In genomic region chr1:20255666-20256065, GRCh38 we compare ENCODE assay signal across 9 cellular contexts. TPM values are rescaled to one million over a fixed set of nuclear protein-coding genes. Genes with fewer than 3 reads are reported as not detected.
DNase-seq lines count a peak whose midpoint lies in the region; ATAC-seq and TF ChIP-seq lines count a peak whose summit lies in the region.
"Had no signal": no experiment of that assay in that cellular context is flagged by ENCODE, and none has a peak within 500 bp of the region (broad histone marks: within the 10 kb centered on the region; RNA-seq: fewer than 3 reads in every experiment).

No MANE protein-coding gene starts in this region.

- DNase-seq in MCF 10A (ENCODE audit: unreplicated experiment) (peak; percentile 45), breast epithelium (ENCODE audit: low spot score in 2 of 2) (no peak), NOMO-1 (lab: John Stamatoyannopoulos, UW; ENCODE audit: unreplicated experiment in 2 of 2) (peak; percentile 73 to 80), stromal cell of bone marrow (ENCODE audit: low read depth) (peak; percentile 32), NCI-H1105 (lab: John Stamatoyannopoulos, UW) (no peak), kidney glomerular epithelial cell (lab: John Stamatoyannopoulos, UW) (no peak)
- no peak for DNase-seq in effector memory CD8-positive, alpha-beta T cell

- intact Hi-C loops in MCF 10A (cut with micrococcal nuclease) (no loop called here), breast epithelium (cut with DNase I; ENCODE audit: low total_unique reads) (no loop called here)

- no peaks in the 10 kb centered on the region for H3K36me3 ChIP-seq in breast epithelium

- TF ChIP-seq CTCF in MCF 10A (IDR thresholded peaks at IDR 0.05; ENCODE audit: unreplicated experiment) (no peak), breast epithelium (IDR thresholded peaks at IDR 0.05) (no peak)

- no peak overlapping the region for H3K4me3 Mint-ChIP-seq in MCF 10A (ENCODE audit: unreplicated experiment)
- H3K4me3 Mint-ChIP-seq in effector memory CD8-positive, alpha-beta T cell, result peak overlapping the region in 1 of 2 donors; percentile 22
- H3K4me3 Mint-ChIP-seq: activated naive CD8-positive, alpha-beta T cell had no signal

- H3K27me3 ChIP-seq in breast epithelium, result no peaks in the 10 kb centered on the region

- H3K27ac Mint-ChIP-seq in MCF 10A (ENCODE audit: low read depth, unreplicated experiment), result no peak overlapping the region
- H3K27ac Mint-ChIP-seq in effector memory CD8-positive, alpha-beta T cell, result peak overlapping the region in 1 of 2 donors; percentile 50
- H3K27ac Mint-ChIP-seq: activated naive CD8-positive, alpha-beta T cell had no signal

- H3K27ac ChIP-seq in breast epithelium, result no peak overlapping the region

- no peaks in the 10 kb centered on the region for H3K9me3 Mint-ChIP-seq in MCF 10A (ENCODE audit: unreplicated experiment)
- H3K9me3 Mint-ChIP-seq in effector memory CD8-positive, alpha-beta T cell, result no peaks in the 10 kb centered on the region

- H3K27me3 Mint-ChIP-seq in MCF 10A (ENCODE audit: insufficient read depth, unreplicated experiment), result peaks cover 21% of the 10 kb centered on the region
- H3K27me3 Mint-ChIP-seq in effector memory CD8-positive, alpha-beta T cell, result peaks cover 7 to 35% of the 10 kb centered on the region in 2 donors

- H3K4me1 ChIP-seq in breast epithelium, result no peaks in the 10 kb centered on the region

- ATAC-seq in effector memory CD8-positive, alpha-beta T cell (replicated peaks), result peak; percentile 70
- ATAC-seq in HG03045 (IDR thresholded peaks at IDR 0.05; ENCODE audit: unreplicated experiment), result no peak

- H3K36me3 Mint-ChIP-seq in MCF 10A (ENCODE audit: insufficient read depth, unreplicated experiment), result no peaks in the 10 kb centered on the region
- peaks cover 3% of the 10 kb centered on the region for H3K36me3 Mint-ChIP-seq in effector memory CD8-positive, alpha-beta T cell (ENCODE audit: insufficient read depth)
- H3K36me3 Mint-ChIP-seq: activated naive CD8-positive, alpha-beta T cell had no signal

- no peaks in the 10 kb centered on the region for H3K9me3 ChIP-seq in breast epithelium

- TF ChIP-seq POLR2A in breast epithelium (IDR thresholded peaks at IDR 0.05), result no peak

- POLR2A ChIA-PET in MCF 10A (lab: Yijun Ruan, JAX), result no interaction called here

- peaks cover 6% of the 10 kb centered on the region for H3K4me1 Mint-ChIP-seq in MCF 10A (ENCODE audit: insufficient read depth, unreplicated experiment)
- peaks cover 0 to 3% of the 10 kb centered on the region in 2 donors for H3K4me1 Mint-ChIP-seq in effector memory CD8-positive, alpha-beta T cell (ENCODE audit: low read depth in 2 of 2)

- CTCF ChIA-PET in MCF 10A (lab: Yijun Ruan, JAX), result interaction anchor here (1.1 to 1.5 kb wide), 3 partner anchors 12 to 108 kb away, joined by 3 to 4 read pairs (median 3); no protein-coding TSS in a partner anchor

- no peak overlapping the region for H3K4me3 ChIP-seq in breast epithelium

- no TSS peak for BruUV-seq in MCF 10A (replicated peaks; lab: Mats Ljungman, UMichigan)

RNA-seq across cellular contexts. Expression of gene VWA5B1, which starts 35.0 kb away (rescaled TPM):
- total RNA-seq in MCF 10A (2022) (not detected in 2 replicates), breast epithelium (under 1 TPM in 1 of 3 donors, not detected in 2; 0.29 TPM)

Comparison
In these comparisons a context has a peak if more than half of its experiments do, and no peak if none do; other contexts are left out.
1. DNase-seq: peak in MCF 10A (single experiment), NOMO-1 (2 of 2) and stromal cell of bone marrow (single experiment); none in breast epithelium (0 of 2), effector memory CD8-positive, alpha-beta T cell (0 of 3), NCI-H1105 (single experiment) and kidney glomerular epithelial cell (single experiment).